9 cellular contexts compared by ENCODE assay signal in the genomic region with DNA sequence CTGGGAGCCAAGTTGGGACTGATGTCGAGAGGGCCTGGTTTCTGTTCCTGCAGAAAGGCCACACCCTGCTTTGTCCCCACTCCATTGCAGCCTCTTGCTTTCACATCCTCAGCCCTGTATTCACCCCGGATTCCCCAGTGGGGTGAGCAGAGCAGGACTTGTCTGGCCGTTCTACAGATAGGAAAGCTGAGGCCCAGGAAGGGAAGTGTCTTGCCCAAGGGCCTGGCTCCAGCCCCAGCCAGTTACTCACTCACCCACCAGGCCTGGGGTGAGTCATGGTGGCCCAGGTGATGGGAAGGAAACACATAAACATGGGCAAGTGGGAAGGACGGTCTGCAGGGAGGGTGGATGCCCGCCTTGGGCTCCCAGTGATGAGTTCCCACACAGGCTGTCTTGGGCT. TPM values are rescaled to one million over a fixed set of nuclear protein-coding genes. Genes with fewer than 3 reads are reported as not detected.
DNase-seq lines count a peak whose midpoint lies in the region; ATAC-seq and TF ChIP-seq lines count a peak whose summit lies in the region.
"Had no signal": no experiment of that assay in that cellular context is flagged by ENCODE, and none has a peak within 500 bp of the region (broad histone marks: within the 10 kb centered on the region; RNA-seq: fewer than 3 reads in every experiment).

No MANE protein-coding gene starts in this region.

- H3K27ac ChIP-seq in suprapubic skin = peak overlapping the region; percentile 80

- ATAC-seq in HG03354 (IDR thresholded peaks at IDR 0.05; ENCODE audit: poor library complexity, severe bottlenecking, unreplicated experiment) = no peak
- ATAC-seq in stimulated activated naive CD8-positive, alpha-beta T cell treated with anti-CD3 and anti-CD28 coated beads, Interleukin-15, Interleukin-2, amounts not matched to agents 100 U/mL and 50 U/mL, for 24 hours = no peak

- no peak for TF ChIP-seq EP300 in suprapubic skin (IDR thresholded peaks at IDR 0.05)

- WGBS in suprapubic skin = 28% methylated on average over 5 of the region's 5 CpGs

- POLR2A ChIA-PET in activated CD4-positive, alpha-beta memory T cell treated with anti-CD3 and anti-CD28 coated beads for 36 hours (lab: Charles Lee) = no interaction called here
- POLR2A ChIA-PET in activated CD4-positive, alpha-beta memory T cell treated with anti-CD3 and anti-CD28 coated beads, Interleukin-2, amount 10 ng/mL, durations not matched to agents 7 days and 5 days (lab: Charles Lee) = interaction anchor here (2.3 kb wide), 1 partner anchor 9 kb away, joined by 9 read pairs; no protein-coding TSS in a partner anchor

- CTCF ChIA-PET in activated CD4-positive, alpha-beta memory T cell treated with anti-CD3 and anti-CD28 coated beads for 36 hours (lab: Charles Lee) = interaction anchor here (1.4 kb wide), 1 partner anchor 61 kb away, joined by 4 read pairs; no protein-coding TSS in a partner anchor
- CTCF ChIA-PET in activated CD4-positive, alpha-beta memory T cell treated with anti-CD3 and anti-CD28 coated beads, Interleukin-2, amount 10 ng/mL, durations not matched to agents 7 days and 5 days (lab: Charles Lee) = no interaction called here

- no peaks in the 10 kb centered on the region for H3K27me3 ChIP-seq in suprapubic skin

- H3K9me3 Mint-ChIP-seq in activated CD4-positive, alpha-beta memory T cell treated with anti-CD3 and anti-CD28 coated beads for 36 hours = no peaks in the 10 kb centered on the region
- no peaks in the 10 kb centered on the region for H3K9me3 Mint-ChIP-seq in activated CD4-positive, alpha-beta memory T cell treated with anti-CD3 and anti-CD28 coated beads, Interleukin-2, amount 10 ng/mL, durations not matched to agents 7 days and 5 days
- H3K9me3 Mint-ChIP-seq: CD4-positive, CD25-positive, alpha-beta regulatory T cell had no signal

- H3K36me3 ChIP-seq in suprapubic skin = no peaks in the 10 kb centered on the region

- H3K4me1 ChIP-seq in suprapubic skin = peaks cover 88% of the 10 kb centered on the region

- intact Hi-C loops in activated CD4-positive, alpha-beta memory T cell treated with anti-CD3 and anti-CD28 coated beads for 36 hours (cut with micrococcal nuclease) = no loop called here

- H3K36me3 Mint-ChIP-seq in activated CD4-positive, alpha-beta memory T cell treated with anti-CD3 and anti-CD28 coated beads for 36 hours = no peaks in the 10 kb centered on the region
- no peaks in the 10 kb centered on the region for H3K36me3 Mint-ChIP-seq in activated CD4-positive, alpha-beta memory T cell treated with anti-CD3 and anti-CD28 coated beads, Interleukin-2, amount 10 ng/mL, durations not matched to agents 7 days and 5 days (ENCODE audit: low read depth)
- H3K36me3 Mint-ChIP-seq: CD4-positive, CD25-positive, alpha-beta regulatory T cell had no signal

- H3K4me3 ChIP-seq in epithelial cell of proximal tubule (ENCODE audit: low read depth, low read length) (no peak overlapping the region), suprapubic skin (no peak overlapping the region)

- H3K9me3 ChIP-seq in suprapubic skin = no peaks in the 10 kb centered on the region

- TF ChIP-seq CTCF in epithelial cell of proximal tubule (conservative IDR thresholded peaks at IDR 0.05; ENCODE audit: low read depth, low read length) = no peak
- TF ChIP-seq CTCF in suprapubic skin (IDR thresholded peaks at IDR 0.05) = no peak

- H3K4me1 Mint-ChIP-seq in activated CD4-positive, alpha-beta memory T cell treated with anti-CD3 and anti-CD28 coated beads for 36 hours (ENCODE audit: low read depth) = peaks cover 2% of the 10 kb centered on the region
- H3K4me1 Mint-ChIP-seq in activated CD4-positive, alpha-beta memory T cell treated with anti-CD3 and anti-CD28 coated beads, Interleukin-2, amount 10 ng/mL, durations not matched to agents 7 days and 5 days = peaks cover 16% of the 10 kb centered on the region

- DNase-seq in activated CD4-positive, alpha-beta memory T cell treated with anti-CD3 and anti-CD28 coated beads for 36 hours = peak; percentile 36
- no peak for DNase-seq in activated CD4-positive, alpha-beta memory T cell treated with anti-CD3 and anti-CD28 coated beads, Interleukin-2, amount 10 ng/mL, durations not matched to agents 7 days and 5 days
- DNase-seq in NOMO-1 treated with dmso at 0.1 percent for 144 hours (lab: John Stamatoyannopoulos, UW; ENCODE audit: unreplicated experiment) (peak; percentile 64), epithelial cell of proximal tubule (ENCODE audit: low read depth) (peak; percentile 62), suprapubic skin (ENCODE audit: low spot score in 2 of 2) (no peak)
- DNase-seq in stimulated activated naive CD8-positive, alpha-beta T cell treated with anti-CD3 and anti-CD28 coated beads, Interleukin-15, Interleukin-2, amounts not matched to agents 100 U/mL and 50 U/mL, for 24 hours = no peak
- no peak for DNase-seq in effector CD4-positive, alpha-beta T cell
- DNase-seq: CD4-positive, CD25-positive, alpha-beta regulatory T cell had no signal

- H3K4me3 Mint-ChIP-seq in activated CD4-positive, alpha-beta memory T cell treated with anti-CD3 and anti-CD28 coated beads for 36 hours = no peak overlapping the region
- no peak overlapping the region for H3K4me3 Mint-ChIP-seq in activated CD4-positive, alpha-beta memory T cell treated with anti-CD3 and anti-CD28 coated beads, Interleukin-2, amount 10 ng/mL, durations not matched to agents 7 days and 5 days

- no peak for TF ChIP-seq POLR2A in suprapubic skin (IDR thresholded peaks at IDR 0.05)

- H3K27me3 Mint-ChIP-seq in activated CD4-positive, alpha-beta memory T cell treated with anti-CD3 and anti-CD28 coated beads for 36 hours = no peaks in the 10 kb centered on the region
- no peaks in the 10 kb centered on the region for H3K27me3 Mint-ChIP-seq in activated CD4-positive, alpha-beta memory T cell treated with anti-CD3 and anti-CD28 coated beads, Interleukin-2, amount 10 ng/mL, durations not matched to agents 7 days and 5 days

- no peak overlapping the region for H3K27ac Mint-ChIP-seq in activated CD4-positive, alpha-beta memory T cell treated with anti-CD3 and anti-CD28 coated beads for 36 hours
- H3K27ac Mint-ChIP-seq in activated CD4-positive, alpha-beta memory T cell treated with anti-CD3 and anti-CD28 coated beads, Interleukin-2, amount 10 ng/mL, durations not matched to agents 7 days and 5 days = no peak overlapping the region

RNA-seq across cellular contexts. Expression of a gene that starts 6.1 kb away (rescaled TPM):
- total RNA-seq in activated CD4-positive, alpha-beta memory T cell treated with anti-CD3 and anti-CD28 coated beads for 36 hours = 10 to 100 TPM; 14.1 to 14.5 TPM
- 10 to 100 TPM; 40.1 to 40.9 TPM for total RNA-seq in activated CD4-positive, alpha-beta memory T cell treated with anti-CD3 and anti-CD28 coated beads, Interleukin-2, amount 10 ng/mL, durations not matched to agents 7 days and 5 days
- total RNA-seq in epithelial cell of proximal tubule (23.7 and 25.9 TPM in 2 replicates), suprapubic skin (100 to 1,000 TPM in 3 of 4 donors, 10 to 100 TPM in 1; 91.1 to 190 (median 146) TPM)

Comparison
In these comparisons a context has a peak if more than half of its experiments do, and no peak if none do; other contexts are left out.
1. DNase-seq: peak in activated CD4-positive, alpha-beta memory T cell treated with anti-CD3 and anti-CD28 coated beads for 36 hours (single experiment), NOMO-1 treated with dmso at 0.1 percent for 144 hours (single experiment) and epithelial cell of proximal tubule (single experiment); none in activated CD4-positive, alpha-beta memory T cell treated with anti-CD3 and anti-CD28 coated beads, Interleukin-2, amount 10 ng/mL, durations not matched to agents 7 days and 5 days (single experiment), suprapubic skin (0 of 2), stimulated activated naive CD8-positive, alpha-beta T cell treated with anti-CD3 and anti-CD28 coated beads, Interleukin-15, Interleukin-2, amounts not matched to agents 100 U/mL and 50 U/mL, for 24 hours (single experiment) and effector CD4-positive, alpha-beta T cell (single experiment).